ENCODE assay signal across 33 cellular contexts in genomic region chr3:144708437-144708836, GRCh38.
"Had no signal": no experiment of that assay in that cellular context is flagged by ENCODE, and none has a peak within 500 bp of the region (broad histone marks: within the 10 kb centered on the region; RNA-seq: fewer than 3 reads in every experiment).

No MANE protein-coding gene starts in this region.

- H2AFZ ChIP-seq: neural progenitor cell, parathyroid adenoma had no signal

- H3K4me1 ChIP-seq: gastrocnemius medialis, left lung, lower lobe of right lung, neural progenitor cell, parathyroid adenoma, psoas muscle, upper lobe of right lung had no signal

- H3K36me3 ChIP-seq: brain microvascular endothelial cell, gastrocnemius medialis, left lung, lower lobe of right lung, neural progenitor cell, upper lobe of right lung had no signal

- DNase-seq: activated CD4-positive, alpha-beta T cell treated with anti-CD3 and anti-CD28 coated beads for 1 hour; activated CD4-positive, alpha-beta T cell treated with anti-CD3 and anti-CD28 coated beads, Interleukin-2, amount 10 ng/mL, durations not matched to agents 7 days and 5 days; activated CD8-positive, alpha-beta T cell treated with anti-CD3 and anti-CD28 coated beads for 36 hours; activated gamma-delta T cell treated with Interleukin-2 at 50 U/mL for 16 hours; activated naive CD4-positive, alpha-beta T cell treated with anti-CD3 and anti-CD28 coated beads, Interleukin-2, amount 50 U/mL, for 16 hours; activated T-cell treated with anti-CD3 and anti-CD28 coated beads, Interleukin-2, amount 50 U/mL, for 4 hours; amniotic stem cell; brain microvascular endothelial cell; cortex of kidney; effector memory CD8-positive, alpha-beta T cell; erythroblast; gastrocnemius medialis; glutamatergic neuron; left lung; lower lobe of right lung; mesenchymal stem cell; natural killer cell; occipital lobe; psoas muscle; stimulated activated CD4-positive, alpha-beta T cell treated with anti-CD3 and anti-CD28 coated beads, Interleukin-1b, Interleukin-23, amount 100 ng/mL, for 48 hours; stimulated activated CD4-positive, alpha-beta T cell treated with anti-CD3 and anti-CD28 coated beads, Interleukin-4, amount 100 ng/mL, for 4 hours; stimulated activated CD8-positive, alpha-beta memory T cell treated with anti-CD3 and anti-CD28 coated beads, Interleukin-4, amount 100 ng/mL, for 48 hours; stimulated activated naive CD8-positive, alpha-beta T cell treated with anti-CD3 and anti-CD28 coated beads, Interleukin-15, amount 100 ng/mL, for 72 hours; substantia nigra; upper lobe of right lung had no signal

- H3K9ac ChIP-seq: neural progenitor cell, parathyroid adenoma had no signal

- H3K4me2 ChIP-seq: neural progenitor cell, smooth muscle cell had no signal

- H3K27ac ChIP-seq: brain microvascular endothelial cell, gastrocnemius medialis, left lung, lower lobe of right lung, neural progenitor cell, parathyroid adenoma, psoas muscle, upper lobe of right lung had no signal

- ATAC-seq: activated CD8-positive, alpha-beta T cell treated with anti-CD3 and anti-CD28 coated beads for 36 hours; activated T-cell treated with anti-CD3 and anti-CD28 coated beads, Interleukin-2, amount 50 U/mL, for 4 hours; activated T-helper 17 cell treated with anti-CD3 and anti-CD28 coated beads, Interleukin-2, amount 50 U/mL, for 72 hours; effector memory CD8-positive, alpha-beta T cell; gastrocnemius medialis; left lung; lower lobe of right lung; natural killer cell; psoas muscle; stimulated activated memory B cell treated with anti-CD40 and anti-IgM and Interleukin-4, amounts not matched to agents 10 μg/mL and 1 μg/mL and 100 μg/mL, for 72 hours; stimulated activated naive CD8-positive, alpha-beta T cell treated with anti-CD3 and anti-CD28 coated beads, Interleukin-15, amount 100 ng/mL, for 72 hours; upper lobe of right lung; WTC11 had no signal

- FAIRE-seq: astrocyte, islet of Langerhans had no signal

- H3K9me3 ChIP-seq: gastrocnemius medialis, left lung, lower lobe of right lung, psoas muscle, upper lobe of right lung had no signal

- H3K4me3 ChIP-seq: gastrocnemius medialis, left lung, lower lobe of right lung, neural progenitor cell, psoas muscle, smooth muscle cell, upper lobe of right lung had no signal

- H3K79me2 ChIP-seq: parathyroid adenoma had no signal

- H3K27me3 ChIP-seq: brain microvascular endothelial cell, gastrocnemius medialis, left lung, neural progenitor cell, upper lobe of right lung had no signal
